Comparison of ENCODE assay signal across 23 cellular contexts in genomic region chr18:69985239-69985638, GRCh38. TPM values are rescaled to one million over a fixed set of nuclear protein-coding genes. Genes with fewer than 3 reads are reported as not detected.
A peak's percentile ranks its signal among the peaks of the same experiment; 100 is the strongest.
DNase-seq lines count a peak whose midpoint lies in the region; ATAC-seq, FAIRE-seq and TF ChIP-seq lines count a peak whose summit lies in the region.
"Had no signal": no experiment of that assay in that cellular context is flagged by ENCODE, and none has a peak within 500 bp of the region (broad histone marks: within the 10 kb centered on the region; RNA-seq: fewer than 3 reads in every experiment).

No MANE protein-coding gene starts in this region.

- H4K20me1 ChIP-seq in GM23338 (replicated peaks; ENCODE audit: insufficient read depth) = no peaks in the 10 kb centered on the region

- H3K79me2 ChIP-seq in GM23338 (replicated peaks; ENCODE audit: insufficient read depth) = no peaks in the 10 kb centered on the region

- CTCF ChIA-PET in WTC11 (lab: Charles Lee) = interaction anchor here (0.6 kb wide), 1 partner anchor 84 kb away, joined by 3 read pairs; no protein-coding TSS in a partner anchor

- no peak overlapping the region for H3K4me3 Mint-ChIP-seq in GM23338
- H3K4me3 Mint-ChIP-seq in WTC11 = no peak overlapping the region
- H3K4me3 Mint-ChIP-seq: CD4-positive, alpha-beta memory T cell had no signal

- H3K9me2 ChIP-seq in GM23338 (ENCODE audit: insufficient read depth) = peaks cover 8% of the 10 kb centered on the region; the same call in 1 of the 2 replicates

- H3K27me3 Mint-ChIP-seq in GM23338 (ENCODE audit: insufficient read depth, low read depth, poor library complexity) (peaks cover 2% of the 10 kb centered on the region), WTC11 (ENCODE audit: low read depth) (no peaks in the 10 kb centered on the region)
- H3K27me3 Mint-ChIP-seq: CD4-positive, alpha-beta memory T cell had no signal

- TF ChIP-seq POLR2A in stomach (IDR thresholded peaks at IDR 0.05) = no peak
- TF ChIP-seq POLR2A in GM12892 (IDR thresholded peaks at IDR 0.05; ENCODE audit: low read depth, low read length) = no peak

- no peak overlapping the region for H3K27ac Mint-ChIP-seq in GM23338
- no peak overlapping the region for H3K27ac Mint-ChIP-seq in WTC11
- H3K27ac Mint-ChIP-seq: CD4-positive, alpha-beta memory T cell had no signal

- FAIRE-seq in GM12892 (lab: Jason Lieb, UNC) = no peak
- FAIRE-seq: G401.6, GM12878, GM19239 had no signal

- 94 to 99% (median 98%) methylated on average over 4 of the region's 4 CpGs for WGBS in stomach, 5 donors

- intact Hi-C loops in stomach (cut with DNase I; ENCODE audit: low total_unique reads) = no loop called here

- H3K36me3 ChIP-seq in GM23338 (ENCODE audit: insufficient read depth) = no peaks in the 10 kb centered on the region
- peaks cover 0 to 24% (median 0%) of the 10 kb centered on the region in 4 donors for H3K36me3 ChIP-seq in stomach
- H3K36me3 ChIP-seq: HAP-1 had no signal

- H3K4me1 ChIP-seq in GM23338 (ENCODE audit: insufficient read depth) (peaks cover 15% of the 10 kb centered on the region), stomach (peaks cover 0 to 8% (median 0%) of the 10 kb centered on the region in 4 donors)
- H3K4me1 ChIP-seq: HAP-1 had no signal

- H3K4me3 ChIP-seq in GM23338 = no peak overlapping the region
- H3K4me3 ChIP-seq in stomach = no peak overlapping the region
- H3K4me3 ChIP-seq: GM12878, HAP-1, PC-9 had no signal

- POLR2A ChIA-PET in WTC11 (lab: Charles Lee) = no interaction called here

- H3K9me3 ChIP-seq in stomach = peaks cover 0 to 20% (median 8%) of the 10 kb centered on the region in 4 donors
- H3K9me3 ChIP-seq: HAP-1 had no signal

- no peak overlapping the region for H3K4me2 ChIP-seq in GM23338
- H3K4me2 ChIP-seq: KMS-11, PC-9 had no signal

- H3K27me3 ChIP-seq in GM23338 (ENCODE audit: insufficient read depth) (no peaks in the 10 kb centered on the region), stomach (no peaks in the 10 kb centered on the region)

- H3K36me3 Mint-ChIP-seq in GM23338 (ENCODE audit: low read depth) (peaks cover 4% of the 10 kb centered on the region; the same call in 1 of the 3 replicates), WTC11 (peaks cover 2% of the 10 kb centered on the region; the same call in 1 of the 2 replicates)

- H3K4me1 Mint-ChIP-seq in GM23338 = peaks cover 22% of the 10 kb centered on the region
- peaks cover 23% of the 10 kb centered on the region for H3K4me1 Mint-ChIP-seq in WTC11

- peak; percentile 23; a peak in 1 of 4 replicates for TF ChIP-seq CTCF in GM23338 (conservative IDR thresholded peaks at IDR 0.05; ENCODE audit: low read depth in 2 of 2)
- no peak for TF ChIP-seq CTCF in WTC11 (IDR thresholded peaks at IDR 0.05)
- no peak for TF ChIP-seq CTCF in stomach (IDR thresholded peaks at IDR 0.05)

- H2AFZ ChIP-seq in GM23338 = no peak overlapping the region
- H2AFZ ChIP-seq: PC-9 had no signal

- DNase-seq in GM23338 (ENCODE audit: low spot score) (peak; percentile 38), WTC11 (ENCODE audit: low spot score) (peak; percentile 35), iPS-NIHi11 (ENCODE audit: low spot score) (peak; percentile 39), stomach (no peak), GM12892 (ENCODE audit: insufficient read length) (no peak), kidney tubule cell (ENCODE audit: low spot score) (no peak)
- DNase-seq: CD4-positive, alpha-beta memory T cell; COR-L47; DMS53; IMR-90; NCI-H1048; NCI-H1417; NCI-H1694; NCI-H2029 treated with DMSO at 0.1 percent for 48 hours; NCI-H526 treated with DMSO at 0.1 percent for 48 hours; PC-9; Right ventricle myocardium superior had no signal

- no peak for TF ChIP-seq EP300 in stomach (IDR thresholded peaks at IDR 0.05)

- peak; percentile 86 for ATAC-seq in GM23338
- ATAC-seq in WTC11 = peak; percentile 92
- no peak for ATAC-seq in GM18519 (IDR thresholded peaks at IDR 0.05; ENCODE audit: low FRiP score, unreplicated experiment)
- ATAC-seq: GM12878 had no signal

- no peaks in the 10 kb centered on the region for H3K9me3 Mint-ChIP-seq in GM23338
- peaks cover 13% of the 10 kb centered on the region; the same call in 1 of the 2 replicates for H3K9me3 Mint-ChIP-seq in WTC11

- no peaks in the 10 kb centered on the region for H3F3A ChIP-seq in GM23338 (replicated peaks; ENCODE audit: low read depth)

- H3K27ac ChIP-seq in GM23338 (ENCODE audit: low read depth) = no peak overlapping the region
- H3K27ac ChIP-seq in stomach = no peak overlapping the region
- H3K27ac ChIP-seq: KMS-11, PC-9 had no signal

TF ChIP-seq in GM23338, 12 proteins besides CTCF, POLR2A, EP300 and RAD21 (continues in another document):
- TF ChIP-seq EZH2 (IDR thresholded peaks at IDR 0.05; ENCODE audit: low read depth, unreplicated experiment) = no peak
- no peak for TF ChIP-seq NANOG (IDR thresholded peaks at IDR 0.05; ENCODE audit: borderline replicate concordance)
- TF ChIP-seq EZH2phosphoT487 (IDR thresholded peaks at IDR 0.05; ENCODE audit: unreplicated experiment) = no peak
- no peak for TF ChIP-seq REST (IDR thresholded peaks at IDR 0.05; ENCODE audit: unreplicated experiment)
- no peak for TF ChIP-seq ZNF331 (CRISPR knock-in tag; IDR thresholded peaks at IDR 0.05; ENCODE audit: low read depth)
- no peak for TF ChIP-seq STAT1 (IDR thresholded peaks at IDR 0.05; ENCODE audit: unreplicated experiment)
- no peak for TF ChIP-seq JUNB (IDR thresholded peaks at IDR 0.05; ENCODE audit: unreplicated experiment)

TF ChIP-seq in WTC11, 78 proteins besides CTCF, POLR2A, EP300 and RAD21 (continues in another document):
- TF ChIP-seq ZNF532 (CRISPR knock-in tag; IDR thresholded peaks at IDR 0.05; ENCODE audit: borderline replicate concordance) (no peak), CBFB (CRISPR knock-in tag; IDR thresholded peaks at IDR 0.05; ENCODE audit: low read depth) (no peak), ZMAT4 (CRISPR knock-in tag; IDR thresholded peaks at IDR 0.05) (no peak), CREM (CRISPR knock-in tag; IDR thresholded peaks at IDR 0.05) (no peak), GRHL2 (CRISPR knock-in tag; IDR thresholded peaks at IDR 0.05; ENCODE audit: insufficient replicate concordance, severe bottlenecking) (no peak), E2F4 (CRISPR knock-in tag; IDR thresholded peaks at IDR 0.05; ENCODE audit: borderline replicate concordance, low read depth) (no peak), SOX15 (CRISPR knock-in tag; IDR thresholded peaks at IDR 0.05) (no peak), PREB (CRISPR knock-in tag; IDR thresholded peaks at IDR 0.05; ENCODE audit: borderline replicate concordance) (no peak)

RNA-seq across cellular contexts. Expression of gene CD226, which starts 37.6 kb away (rescaled TPM):
- 0.04 TPM in 1 of 2 replicates, not detected in the other for total RNA-seq in GM23338 (2014; rRNA removed; shearing (Covaris generic))
- polyA plus RNA-seq in GM23338 (2016; fragmentation: Nextera tagmentation; extraction: Ambion mirVana) (0.19 TPM in 1 of 2 replicates, not detected in the other), stomach (under 1 TPM; under 0.01 to 0.62 (median 0.23) TPM)
- total RNA-seq in WTC11 (2021) (0.23 to 0.55 TPM (median 0.24 TPM) in 3 replicates), stomach (10 to 100 TPM in 1 of 5 donors, 1 to 10 TPM in 2, under 1 TPM in 1, not detected in 1; 0.89 to 10.5 (median 3.5) TPM)
- 89.6 TPM for polyA plus RNA-seq in GM12892 (2012; ENCODE audit: missing spikeins)

Comparison
In these comparisons a context has a peak if more than half of its experiments do, and no peak if none do; other contexts are left out.
1. DNase-seq: peak in GM23338 (single experiment), WTC11 (single experiment) and iPS-NIHi11 (single experiment); none in stomach (single experiment), GM12892 (single experiment) and kidney tubule cell (single experiment).
2. CTCF ChIP-seq: peak in GM23338 (2 of 2); none in WTC11 (single experiment) and stomach (0 of 7).